ENCODE assay signal across 36 cellular contexts in genomic region chr11:86912238-86912637, GRCh38. TPM values are rescaled to one million over a fixed set of nuclear protein-coding genes. Genes with fewer than 3 reads are reported as not detected.
"Had no signal": no experiment of that assay in that cellular context is flagged by ENCODE, and none has a peak within 500 bp of the region (broad histone marks: within the 10 kb centered on the region; RNA-seq: fewer than 3 reads in every experiment).

No MANE protein-coding gene starts in this region.

- H3K4me3 ChIP-seq: adrenal gland, body of pancreas, breast epithelium had no signal

- H3K9me3 ChIP-seq: adrenal gland, body of pancreas, breast epithelium had no signal

- H3K36me3 Mint-ChIP-seq: activated CD4-positive, alpha-beta memory T cell treated with anti-CD3 and anti-CD28 coated beads for 36 hours; activated naive CD4-positive, alpha-beta T cell treated with anti-CD3 and anti-CD28 coated beads, Interleukin-2, amount 50 U/mL, for 72 hours; activated naive CD8-positive, alpha-beta T cell treated with anti-CD3 and anti-CD28 coated beads for 36 hours had no signal

- H3K36me3 ChIP-seq: adrenal gland, brain microvascular endothelial cell, breast epithelium had no signal

- H3K27ac ChIP-seq: adrenal gland, body of pancreas, brain microvascular endothelial cell, breast epithelium, VCaP had no signal

- H3K4me1 Mint-ChIP-seq: activated B cell treated with CpG ODN at 0.5 μM for 24 hours; activated naive CD8-positive, alpha-beta T cell treated with anti-CD3 and anti-CD28 coated beads for 36 hours; activated T-helper 17 cell treated with anti-CD3 and anti-CD28 coated beads, Interleukin-2, amount 50 U/mL, for 72 hours had no signal

- H3K27ac Mint-ChIP-seq: activated B cell treated with CpG ODN at 0.5 μM for 24 hours; activated CD4-positive, alpha-beta memory T cell treated with anti-CD3 and anti-CD28 coated beads for 36 hours; activated CD4-positive, alpha-beta T cell treated with anti-CD3 and anti-CD28 coated beads, Interleukin-2, amount 10 ng/mL, durations not matched to agents 24 days and 14 days; activated CD8-positive, alpha-beta T cell treated with anti-CD3 and anti-CD28 coated beads for 36 hours; activated naive CD4-positive, alpha-beta T cell treated with anti-CD3 and anti-CD28 coated beads for 36 hours; activated naive CD4-positive, alpha-beta T cell treated with anti-CD3 and anti-CD28 coated beads, Interleukin-2, amount 50 U/mL, for 72 hours; activated naive CD8-positive, alpha-beta T cell treated with anti-CD3 and anti-CD28 coated beads for 36 hours; activated T-cell treated with anti-CD3 and anti-CD28 coated beads, Interleukin-2, amount 50 U/mL, for 72 hours; activated T-helper 1 cell treated with anti-CD3 and anti-CD28 coated beads, Interleukin-12 subunit alpha, Interleukin-12 subunit beta, Interleukin-2, Interleukin-4 antibody, amounts not matched to agents 30 ng/mL and 10 ng/mL and 1 ng/mL, durations not matched to agents 14 hours and 24 hours and 36 hours; activated T-helper 17 cell treated with anti-CD3 and anti-CD28 coated beads, Interleukin-2, amount 50 U/mL, for 72 hours; T-helper 1 cell treated with Interleukin-12 subunit alpha and Interleukin-12 subunit beta and Interleukin-4 antibody, amounts not matched to agents 30 μg/mL and 1 μg/mL, for 36 hours; T-helper 2 cell treated with Interferon-gamma antibody and Interleukin-4, amounts not matched to agents 5 μg/mL and 100 μg/mL, for 36 hours had no signal

- H3K9me3 Mint-ChIP-seq: activated B cell treated with CpG ODN at 0.5 μM for 24 hours; activated CD4-positive, alpha-beta memory T cell treated with anti-CD3 and anti-CD28 coated beads for 36 hours; activated CD4-positive, alpha-beta T cell treated with anti-CD3 and anti-CD28 coated beads, Interleukin-2, amount 10 ng/mL, durations not matched to agents 24 days and 14 days; activated CD8-positive, alpha-beta T cell treated with anti-CD3 and anti-CD28 coated beads for 36 hours; activated naive CD4-positive, alpha-beta T cell treated with anti-CD3 and anti-CD28 coated beads for 36 hours; activated naive CD4-positive, alpha-beta T cell treated with anti-CD3 and anti-CD28 coated beads, Interleukin-2, amount 50 U/mL, for 72 hours; activated T-cell treated with anti-CD3 and anti-CD28 coated beads, Interleukin-2, amount 50 U/mL, for 4 hours; activated T-cell treated with anti-CD3 and anti-CD28 coated beads, Interleukin-2, amount 50 U/mL, for 72 hours; activated T-helper 1 cell treated with anti-CD3 and anti-CD28 coated beads, Interleukin-12 subunit alpha, Interleukin-12 subunit beta, Interleukin-2, Interleukin-4 antibody, amounts not matched to agents 30 ng/mL and 10 ng/mL and 1 ng/mL, durations not matched to agents 14 hours and 24 hours and 36 hours; activated T-helper 17 cell treated with anti-CD3 and anti-CD28 coated beads, Interleukin-2, amount 50 U/mL, for 72 hours; T-helper 1 cell treated with Interleukin-12 subunit alpha and Interleukin-12 subunit beta and Interleukin-4 antibody, amounts not matched to agents 30 μg/mL and 1 μg/mL, for 36 hours; T-helper 2 cell treated with Interferon-gamma antibody and Interleukin-4, amounts not matched to agents 5 μg/mL and 100 μg/mL, for 36 hours had no signal

- H3K4me3 Mint-ChIP-seq: activated B cell treated with CpG ODN at 0.5 μM for 24 hours; activated CD4-positive, alpha-beta memory T cell treated with anti-CD3 and anti-CD28 coated beads for 36 hours; activated CD4-positive, alpha-beta T cell treated with anti-CD3 and anti-CD28 coated beads, Interleukin-2, amount 10 ng/mL, durations not matched to agents 24 days and 14 days; activated CD8-positive, alpha-beta T cell treated with anti-CD3 and anti-CD28 coated beads for 36 hours; activated naive CD4-positive, alpha-beta T cell treated with anti-CD3 and anti-CD28 coated beads for 36 hours; activated naive CD8-positive, alpha-beta T cell treated with anti-CD3 and anti-CD28 coated beads for 36 hours; activated T-cell treated with anti-CD3 and anti-CD28 coated beads, Interleukin-2, amount 50 U/mL, for 4 hours; activated T-cell treated with anti-CD3 and anti-CD28 coated beads, Interleukin-2, amount 50 U/mL, for 72 hours; activated T-helper 1 cell treated with anti-CD3 and anti-CD28 coated beads, Interleukin-12 subunit alpha, Interleukin-12 subunit beta, Interleukin-2, Interleukin-4 antibody, amounts not matched to agents 30 ng/mL and 10 ng/mL and 1 ng/mL, durations not matched to agents 14 hours and 24 hours and 36 hours; activated T-helper 17 cell treated with anti-CD3 and anti-CD28 coated beads, Interleukin-2, amount 50 U/mL, for 72 hours; T-helper 1 cell treated with Interleukin-12 subunit alpha and Interleukin-12 subunit beta and Interleukin-4 antibody, amounts not matched to agents 30 μg/mL and 1 μg/mL, for 36 hours; T-helper 2 cell treated with Interferon-gamma antibody and Interleukin-4, amounts not matched to agents 5 μg/mL and 100 μg/mL, for 36 hours had no signal

- ATAC-seq: activated CD8-positive, alpha-beta T cell treated with anti-CD3 and anti-CD28 coated beads for 36 hours; activated naive CD4-positive, alpha-beta T cell treated with anti-CD3 and anti-CD28 coated beads, Interleukin-2, amount 50 U/mL, for 72 hours; activated T-cell treated with anti-CD3 and anti-CD28 coated beads, Interleukin-2, amount 50 U/mL, for 4 hours; activated T-cell treated with anti-CD3 and anti-CD28 coated beads, Interleukin-2, amount 50 U/mL, for 72 hours; activated T-helper 17 cell treated with anti-CD3 and anti-CD28 coated beads, Interleukin-2, amount 50 U/mL, for 72 hours; body of pancreas had no signal

- DNase-seq: activated B cell treated with CpG ODN at 0.5 μM for 24 hours; activated CD4-positive, alpha-beta memory T cell treated with anti-CD3 and anti-CD28 coated beads for 36 hours; activated CD4-positive, alpha-beta T cell treated with anti-CD3 and anti-CD28 coated beads for 4 hours; activated CD4-positive, alpha-beta T cell treated with anti-CD3 and anti-CD28 coated beads, Interleukin-2, amount 10 ng/mL, durations not matched to agents 24 days and 14 days; activated CD4-positive, alpha-beta T cell treated with anti-CD3 and anti-CD28 coated beads, Interleukin-2, amount 50 U/mL, for 1 hour; activated CD4-positive, alpha-beta T cell treated with anti-CD3 and anti-CD28 coated beads, Interleukin-2, amount 50 U/mL, for 4 hours; activated CD4-positive, CD25-positive, alpha-beta regulatory T cell treated with anti-CD3 and anti-CD28 coated beads, Interleukin-2, amount 50 U/mL, for 72 hours; activated CD8-positive, alpha-beta memory T cell treated with anti-CD3 and anti-CD28 coated beads, Interleukin-2, amount 50 U/mL, for 4 hours; activated CD8-positive, alpha-beta T cell treated with anti-CD3 and anti-CD28 coated beads for 36 hours; activated effector memory CD4-positive, alpha-beta T cell treated with anti-CD3 and anti-CD28 coated beads, Interleukin-2, amount 50 U/mL, for 16 hours; activated gamma-delta T cell treated with Interleukin-2 at 50 U/mL for 16 hours; activated naive CD4-positive, alpha-beta T cell; activated naive CD4-positive, alpha-beta T cell treated with anti-CD3 and anti-CD28 coated beads for 36 hours; activated naive CD4-positive, alpha-beta T cell treated with anti-CD3 and anti-CD28 coated beads, Interleukin-2, amount 50 U/mL, for 16 hours; activated naive CD8-positive, alpha-beta T cell treated with anti-CD3 and anti-CD28 coated beads for 36 hours; activated T-cell treated with anti-CD3 and anti-CD28 coated beads for 4 hours; activated T-cell treated with anti-CD3 and anti-CD28 coated beads, Interleukin-2, amount 50 U/mL, for 1 hour; activated T-cell treated with anti-CD3 and anti-CD28 coated beads, Interleukin-2, amount 50 U/mL, for 4 hours; activated T-cell treated with anti-CD3 and anti-CD28 coated beads, Interleukin-2, amount 50 U/mL, for 72 hours; adrenal gland; amniotic stem cell; aorta; body of pancreas; brain microvascular endothelial cell; central memory CD4-positive, alpha-beta T cell; cerebellar nuclear complex; T-helper 1 cell; T-helper 2 cell; T-helper 9 cell had no signal

- H3K27me3 ChIP-seq: adrenal gland, body of pancreas, brain microvascular endothelial cell, breast epithelium had no signal

- H3K27me3 Mint-ChIP-seq: activated CD4-positive, alpha-beta memory T cell treated with anti-CD3 and anti-CD28 coated beads for 36 hours; activated T-helper 17 cell treated with anti-CD3 and anti-CD28 coated beads, Interleukin-2, amount 50 U/mL, for 72 hours had no signal

- H3K4me1 ChIP-seq: breast epithelium had no signal

RNA-seq across cellular contexts. Expression of gene FZD4, which starts 43.0 kb away (rescaled TPM):
- total RNA-seq: activated B cell treated with CpG ODN at 0.5 μM for 24 hours; activated CD4-positive, alpha-beta T cell treated with anti-CD3 and anti-CD28 coated beads, Interleukin-2, amount 10 ng/mL, durations not matched to agents 24 days and 14 days had no signal
